In genomic region chr10:119502214-119502613, GRCh38 we compare ENCODE assay signal across 9 cellular contexts. TPM values are rescaled to one million over a fixed set of nuclear protein-coding genes. Genes with fewer than 3 reads are reported as not detected.
DNase-seq lines count a peak whose midpoint lies in the region; ATAC-seq and TF ChIP-seq lines count a peak whose summit lies in the region.
"Had no signal": no experiment of that assay in that cellular context is flagged by ENCODE, and none has a peak within 500 bp of the region (broad histone marks: within the 10 kb centered on the region; RNA-seq: fewer than 3 reads in every experiment).

No MANE protein-coding gene starts in this region.

- peak overlapping the region in 2 of 3 donors; percentile 57 to 81 for H3K27ac Mint-ChIP-seq in IgD-negative memory B cell

- no peaks in the 10 kb centered on the region for H3K27me3 Mint-ChIP-seq in IgD-negative memory B cell

- peak overlapping the region in 1 of 4 donors; percentile 79 for H3K4me3 Mint-ChIP-seq in IgD-negative memory B cell

- no peak for TF ChIP-seq CTCF in GM10266 (IDR thresholded peaks at IDR 0.05; ENCODE audit: control insufficient read depth, insufficient read depth, low read depth, missing control alignments)

- DNase-seq in GM10266 (ENCODE audit: extremely low spot score) (peak; percentile 34), pons (ENCODE audit: low spot score) (no peak), OCI-M1 (lab: John Stamatoyannopoulos, UW) (no peak), HUDEP-2 (lab: John Stamatoyannopoulos, UW; ENCODE audit: unreplicated experiment in 76 of 76) (no peak)
- peak; percentile 84 for DNase-seq in activated T-cell treated with anti-CD3 and anti-CD28 coated beads, Interleukin-2, amount 50 U/mL, for 48 hours
- peak; percentile 54 to 56 for DNase-seq in stimulated activated CD4-positive, alpha-beta T cell treated with anti-CD3 and anti-CD28 coated beads, Interleukin-12 subunit alpha, Interleukin-12 subunit beta, amount 100 ng/mL, for 24 hours (ENCODE audit: low read depth in 2 of 2)
- DNase-seq: heart right ventricle had no signal

- peaks cover 5 to 10% (median 9%) of the 10 kb centered on the region in 3 donors for H3K4me1 Mint-ChIP-seq in IgD-negative memory B cell

- H3K36me3 Mint-ChIP-seq in IgD-negative memory B cell = peaks cover 10% of the 10 kb centered on the region

- no peak for ATAC-seq in HG03280 (IDR thresholded peaks at IDR 0.05; ENCODE audit: unreplicated experiment)

- H3K9me3 Mint-ChIP-seq in IgD-negative memory B cell = no peaks in the 10 kb centered on the region

RNA-seq across cellular contexts. Expression of gene RGS10, which starts 40.3 kb away (rescaled TPM):
- 42.7 TPM for polyA plus RNA-seq in IgD-negative memory B cell

Comparison
In these comparisons a context has a peak if more than half of its experiments do, and no peak if none do; other contexts are left out.
1. DNase-seq: peak in GM10266 (single experiment), activated T-cell treated with anti-CD3 and anti-CD28 coated beads, Interleukin-2, amount 50 U/mL, for 48 hours (2 of 2) and stimulated activated CD4-positive, alpha-beta T cell treated with anti-CD3 and anti-CD28 coated beads, Interleukin-12 subunit alpha, Interleukin-12 subunit beta, amount 100 ng/mL, for 24 hours (2 of 2); none in pons (single experiment), OCI-M1 (single experiment) and HUDEP-2 (0 of 76).